Comparison of ENCODE assay signal across 18 cellular contexts in genomic region chrX:76183289-76184057, GRCh38. TPM values are rescaled to one million over a fixed set of nuclear protein-coding genes. Genes with fewer than 3 reads are reported as not detected.
A peak's percentile ranks its signal among the peaks of the same experiment; 100 is the strongest.
DNase-seq lines count a peak whose midpoint lies in the region; ATAC-seq, FAIRE-seq and TF ChIP-seq lines count a peak whose summit lies in the region.
"Had no signal": no experiment of that assay in that cellular context is flagged by ENCODE, and none has a peak within 500 bp of the region (broad histone marks: within the 10 kb centered on the region; RNA-seq: fewer than 3 reads in every experiment).

No MANE protein-coding gene starts in this region.

- peaks cover 45% of the 10 kb centered on the region for H3K36me3 Mint-ChIP-seq in HFFc6 (ENCODE audit: low read depth)
- peaks cover 27% of the 10 kb centered on the region for H3K36me3 Mint-ChIP-seq in astrocyte (ENCODE audit: low read depth, unreplicated experiment)
- peaks cover 52% of the 10 kb centered on the region for H3K36me3 Mint-ChIP-seq in T-cell
- H3K36me3 Mint-ChIP-seq in activated T-cell treated with anti-CD3 and anti-CD28 coated beads, Interleukin-2, amount 50 U/mL, for 24 hours (ENCODE audit: low read depth), result peaks cover 72% of the 10 kb centered on the region
- peaks cover 71% of the 10 kb centered on the region for H3K36me3 Mint-ChIP-seq in nephron progenitor cell (ENCODE audit: low read depth)

- H3K4me1 Mint-ChIP-seq in HFFc6 (ENCODE audit: low read depth), result peaks cover 28% of the 10 kb centered on the region
- H3K4me1 Mint-ChIP-seq in astrocyte (ENCODE audit: low read depth, unreplicated experiment), result peaks cover 3% of the 10 kb centered on the region
- peaks cover 31 to 42% (median 36%) of the 10 kb centered on the region in 3 donors for H3K4me1 Mint-ChIP-seq in T-cell
- peaks cover 32% of the 10 kb centered on the region for H3K4me1 Mint-ChIP-seq in activated T-cell treated with anti-CD3 and anti-CD28 coated beads, Interleukin-2, amount 50 U/mL, for 24 hours (ENCODE audit: low read depth)
- peaks cover 4% of the 10 kb centered on the region for H3K4me1 Mint-ChIP-seq in nephron progenitor cell

- H3K79me2 ChIP-seq in astrocyte (ENCODE audit: insufficient read depth, low read length), result no peaks in the 10 kb centered on the region
- H3K79me2 ChIP-seq in OCI-LY7 (ENCODE audit: insufficient read depth, low read depth, low read length), result no peaks in the 10 kb centered on the region

- no peaks in the 10 kb centered on the region for H3K9me2 ChIP-seq in OCI-LY7 (ENCODE audit: insufficient read depth, low read length)

- H3K9me3 ChIP-seq in astrocyte (ENCODE audit: insufficient read depth, low read depth, low read length) (no peaks in the 10 kb centered on the region), OCI-LY7 (ENCODE audit: low read length) (no peaks in the 10 kb centered on the region)
- H3K9me3 ChIP-seq: BE2C, gastroesophageal sphincter, pancreas had no signal

- H2AFZ ChIP-seq in astrocyte (ENCODE audit: low read depth, low read length), result no peak overlapping the region
- H2AFZ ChIP-seq in OCI-LY7 (ENCODE audit: low read length), result no peak overlapping the region

- H3K27ac ChIP-seq in astrocyte (ENCODE audit: low read depth, low read length) (no peak overlapping the region), OCI-LY7 (ENCODE audit: low read depth, low read length, poor library complexity, severe bottlenecking) (no peak overlapping the region)
- H3K27ac ChIP-seq: gastroesophageal sphincter, pancreas had no signal

- peaks cover 5% of the 10 kb centered on the region for H3K36me3 ChIP-seq in astrocyte (ENCODE audit: insufficient read depth, low read length)
- H3K36me3 ChIP-seq in OCI-LY7 (ENCODE audit: insufficient read depth, low read length), result no peaks in the 10 kb centered on the region

- ATAC-seq in T-cell (replicated peaks in 1 of 4), result no peak
- ATAC-seq: gastroesophageal sphincter, pancreas, Right ventricle myocardium inferior had no signal

- CTCF ChIA-PET in OCI-LY7 (lab: Charles Lee; ENCODE audit: unreplicated experiment) (no interaction called here), T-cell (lab: Charles Lee) (no interaction called here)

- peaks cover 6% of the 10 kb centered on the region for H4K20me1 ChIP-seq in astrocyte (ENCODE audit: insufficient read depth, low read length)
- no peaks in the 10 kb centered on the region for H4K20me1 ChIP-seq in OCI-LY7 (ENCODE audit: insufficient read depth, low read length)

- H3K4me3 Mint-ChIP-seq in HFFc6 (no peak overlapping the region), astrocyte (ENCODE audit: unreplicated experiment) (no peak overlapping the region), T-cell (no peak overlapping the region), nephron progenitor cell (no peak overlapping the region)
- H3K4me3 Mint-ChIP-seq in activated T-cell treated with anti-CD3 and anti-CD28 coated beads, Interleukin-2, amount 50 U/mL, for 24 hours, result no peak overlapping the region
- H3K4me3 Mint-ChIP-seq: activated naive CD4-positive, alpha-beta T cell treated with anti-CD3 and anti-CD28 coated beads, Interleukin-2, amount 50 U/mL, for 24 hours; dendritic cell treated with granulocyte-macrophage colony-stimulating factor and Interleukin-4, amounts not matched to agents 40 ng/mL and 50 ng/mL, for 4 days; IgD-negative memory B cell had no signal

- H3K9me3 Mint-ChIP-seq in HFFc6 (no peaks in the 10 kb centered on the region), astrocyte (ENCODE audit: unreplicated experiment) (peaks cover 2% of the 10 kb centered on the region), T-cell (no peaks in the 10 kb centered on the region), nephron progenitor cell (peaks cover 70% of the 10 kb centered on the region)
- H3K9me3 Mint-ChIP-seq in activated T-cell treated with anti-CD3 and anti-CD28 coated beads, Interleukin-2, amount 50 U/mL, for 24 hours, result no peaks in the 10 kb centered on the region
- H3K9me3 Mint-ChIP-seq: activated naive CD4-positive, alpha-beta T cell treated with anti-CD3 and anti-CD28 coated beads, Interleukin-2, amount 50 U/mL, for 24 hours; dendritic cell treated with granulocyte-macrophage colony-stimulating factor and Interleukin-4, amounts not matched to agents 40 ng/mL and 50 ng/mL, for 4 days had no signal

- BruUV-seq in OCI-LY7 (replicated peaks; lab: Mats Ljungman, UMichigan), result no TSS peak

- no peak for FAIRE-seq in astrocyte (lab: Jason Lieb, UNC)
- FAIRE-seq: keratinocyte, pancreas had no signal

- H3K4me1 ChIP-seq in astrocyte (ENCODE audit: insufficient read depth, low read length) (no peaks in the 10 kb centered on the region), OCI-LY7 (ENCODE audit: insufficient read depth, low read length, poor library complexity, severe bottlenecking) (no peaks in the 10 kb centered on the region)
- H3K4me1 ChIP-seq: BE2C, gastroesophageal sphincter, pancreas had no signal

- H3K4me3 ChIP-seq in AG09309 (ENCODE audit: control insufficient read depth, low read depth, low read length), result no peak overlapping the region
- H3K4me3 ChIP-seq in astrocyte (ENCODE audit: insufficient read depth, low read depth, low read length), result no peak overlapping the region
- peak overlapping the region; percentile 29 for H3K4me3 ChIP-seq in fibroblast of villous mesenchyme (ENCODE audit: low read depth, low read length)
- H3K4me3 ChIP-seq in OCI-LY7 (ENCODE audit: low read depth, low read length, poor library complexity, severe bottlenecking), result no peak overlapping the region
- H3K4me3 ChIP-seq: gastroesophageal sphincter, pancreas had no signal

- DNase-seq in AG09309 (ENCODE audit: low read depth), result peak; percentile 46
- DNase-seq in HFFc6, result peak; percentile 61
- peak; percentile 56 for DNase-seq in astrocyte (ENCODE audit: low read depth)
- DNase-seq in fibroblast of villous mesenchyme (ENCODE audit: low read depth), result peak; percentile 92
- DNase-seq in OCI-LY7 (ENCODE audit: low spot score), result no peak
- no peak for DNase-seq in T-cell
- DNase-seq in activated T-cell treated with anti-CD3 and anti-CD28 coated beads, Interleukin-2, amount 50 U/mL, for 24 hours, result no peak
- DNase-seq in nephron progenitor cell, result no peak
- DNase-seq: BE2C, NCI-H1436 treated with DMSO at 0.1 percent for 48 hours, trophoblast cell had no signal

- no peaks in the 10 kb centered on the region for H3K27me3 ChIP-seq in astrocyte (ENCODE audit: insufficient read depth, low read length)
- H3K27me3 ChIP-seq: BE2C, gastroesophageal sphincter, pancreas had no signal

- TF ChIP-seq CTCF in AG09309 (IDR thresholded peaks at IDR 0.05; ENCODE audit: control insufficient read depth, insufficient read depth, low read depth, low read length, missing control alignments) (no peak), HFFc6 (IDR thresholded peaks at IDR 0.05) (no peak), astrocyte (IDR thresholded peaks at IDR 0.05; ENCODE audit: insufficient read depth, low read depth, low read length) (no peak), fibroblast of villous mesenchyme (IDR thresholded peaks at IDR 0.05; ENCODE audit: insufficient read depth, low read depth, low read length) (no peak), OCI-LY7 (conservative IDR thresholded peaks at IDR 0.05; ENCODE audit: low read length) (no peak), nephron progenitor cell (IDR thresholded peaks at IDR 0.05) (no peak)

- intact Hi-C loops in OCI-LY7 (cut with micrococcal nuclease; ENCODE audit: unreplicated experiment), result no loop called here

- H3K27me3 Mint-ChIP-seq in HFFc6 (ENCODE audit: insufficient read depth), result no peaks in the 10 kb centered on the region; the same call in 1 of the 2 replicates
- no peaks in the 10 kb centered on the region for H3K27me3 Mint-ChIP-seq in astrocyte (ENCODE audit: low read depth, unreplicated experiment)
- peaks cover 0 to 13% of the 10 kb centered on the region in 2 donors for H3K27me3 Mint-ChIP-seq in T-cell
- H3K27me3 Mint-ChIP-seq in activated T-cell treated with anti-CD3 and anti-CD28 coated beads, Interleukin-2, amount 50 U/mL, for 24 hours, result peaks cover 63% of the 10 kb centered on the region
- peaks cover 5% of the 10 kb centered on the region for H3K27me3 Mint-ChIP-seq in nephron progenitor cell (ENCODE audit: low read depth, poor library complexity)
- H3K27me3 Mint-ChIP-seq: activated naive CD4-positive, alpha-beta T cell treated with anti-CD3 and anti-CD28 coated beads, Interleukin-2, amount 50 U/mL, for 24 hours; dendritic cell treated with granulocyte-macrophage colony-stimulating factor and Interleukin-4, amounts not matched to agents 40 ng/mL and 50 ng/mL, for 4 days had no signal

- H3K4me2 ChIP-seq in astrocyte (ENCODE audit: low read length), result no peak overlapping the region
- no peak overlapping the region for H3K4me2 ChIP-seq in OCI-LY7 (ENCODE audit: low read length)

- H3K27ac Mint-ChIP-seq in HFFc6 (peak overlapping the region; percentile 61), astrocyte (ENCODE audit: unreplicated experiment) (no peak overlapping the region), T-cell (peak overlapping the region in 1 of 2 donors; percentile 2), nephron progenitor cell (no peak overlapping the region)
- H3K27ac Mint-ChIP-seq in activated T-cell treated with anti-CD3 and anti-CD28 coated beads, Interleukin-2, amount 50 U/mL, for 24 hours, result no peak overlapping the region
- H3K27ac Mint-ChIP-seq: activated naive CD4-positive, alpha-beta T cell treated with anti-CD3 and anti-CD28 coated beads, Interleukin-2, amount 50 U/mL, for 24 hours; dendritic cell treated with granulocyte-macrophage colony-stimulating factor and Interleukin-4, amounts not matched to agents 40 ng/mL and 50 ng/mL, for 4 days; IgD-negative memory B cell had no signal

- H3K9ac ChIP-seq in astrocyte (ENCODE audit: low read length), result no peak overlapping the region

- POLR2A ChIA-PET in OCI-LY7 (lab: Charles Lee) (interaction anchor here (0.6 kb wide), 1 partner anchor 25 kb away, joined by 11 read pairs; no protein-coding TSS in a partner anchor), T-cell (lab: Charles Lee) (no interaction called here)

RNA-seq across cellular contexts. Expression of gene PBDC1, which starts 10.6 kb away (rescaled TPM):
- total RNA-seq in HFFc6 (2021; fragmentation: NEBNext Ultra II Directional; extraction: Animal tissue kit (Norgen Biotek cat#: 25700)), result 10 to 100 TPM; 20.6 to 28.1 (median 24.5) TPM
- total RNA-seq in astrocyte (26.9 and 31.1 TPM in 2 replicates), fibroblast of villous mesenchyme (13.2 and 19.4 TPM in 2 replicates), OCI-LY7 (2022) (not detected in 2 replicates), T-cell (10 to 100 TPM; 16.6 to 29.2 (median 24.2) TPM)
- total RNA-seq in OCI-LY7 (2014; rRNA removed; shearing (Covaris generic)), result not detected in 2 replicates

Comparison
In these comparisons a context has a peak if more than half of its experiments do, and no peak if none do; other contexts are left out.
1. DNase-seq: peak in AG09309 (single experiment), HFFc6 (single experiment), astrocyte (single experiment) and fibroblast of villous mesenchyme (single experiment); none in OCI-LY7 (single experiment), T-cell (0 of 34), activated T-cell treated with anti-CD3 and anti-CD28 coated beads, Interleukin-2, amount 50 U/mL, for 24 hours (single experiment) and nephron progenitor cell (single experiment).
2. RNA of gene PBDC1, which starts 10.6 kb away (total RNA-seq): 26.9 to 31.1 TPM in astrocyte, 20.6 to 28.1 TPM in HFFc6, 16.6 to 29.2 TPM in T-cell and 13.2 to 19.4 TPM in fibroblast of villous mesenchyme; not detected in OCI-LY7; every median in the first group is over 10 times any median in the second.